ENCODE assay signal across 1 cellular context in the genomic region with DNA sequence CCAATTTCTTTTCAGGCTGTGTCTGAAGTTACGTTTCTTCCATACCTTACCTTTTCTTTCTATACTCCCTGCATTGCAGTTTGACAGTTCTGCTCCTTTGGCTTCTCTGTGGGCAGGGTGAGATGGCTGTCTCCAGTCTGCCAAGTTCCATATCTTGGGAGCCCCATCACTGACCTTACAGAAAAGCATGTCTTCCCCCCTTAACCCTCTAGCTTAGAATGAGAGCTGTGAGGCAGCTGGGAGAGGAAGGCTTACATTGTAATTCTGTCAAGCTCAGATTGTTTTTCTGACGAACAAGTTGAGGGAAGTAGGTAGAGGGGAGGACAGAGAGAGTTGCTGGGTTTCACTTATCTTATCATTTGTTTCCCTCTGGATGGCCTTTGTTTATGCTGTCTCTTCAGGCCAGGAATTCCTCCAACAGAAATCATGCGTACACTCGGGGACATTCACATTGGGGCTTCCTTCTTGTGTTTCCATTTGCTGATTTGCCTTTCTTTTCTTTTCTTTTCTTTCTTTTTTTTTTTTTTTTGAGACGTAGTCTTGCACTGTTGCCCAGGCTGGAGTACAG.
A peak's percentile ranks its signal among the peaks of the same experiment; 100 is the strongest.
TF ChIP-seq lines count a peak whose summit lies in the region.

No MANE protein-coding gene starts in this region.

TF ChIP-seq in K562, 482 proteins besides CTCF, POLR2A, EP300 and RAD21 (continued from another document and continues in another):
- TF ChIP-seq FUS (optimal IDR thresholded peaks at IDR 0.05; ENCODE audit: low read depth, low read length): no peak
- no peak for TF ChIP-seq ZZZ3 (IDR thresholded peaks at IDR 0.05)
- TF ChIP-seq, protein P1, sequence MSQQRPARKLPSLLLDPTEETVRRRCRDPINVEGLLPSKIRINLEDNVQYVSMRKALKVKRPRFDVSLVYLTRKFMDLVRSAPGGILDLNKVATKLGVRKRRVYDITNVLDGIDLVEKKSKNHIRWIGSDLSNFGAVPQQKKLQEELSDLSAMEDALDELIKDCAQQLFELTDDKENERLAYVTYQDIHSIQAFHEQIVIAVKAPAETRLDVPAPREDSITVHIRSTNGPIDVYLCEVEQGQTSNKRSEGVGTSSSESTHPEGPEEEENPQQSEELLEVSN (IDR thresholded peaks at IDR 0.05; ENCODE audit: borderline replicate concordance in 1 of 2, extremely low read depth in 1 of 2, insufficient read depth in 1 of 2, insufficient read length in 1 of 2, low read depth in 1 of 2, low read length in 1 of 2, poor library complexity in 1 of 2, severe bottlenecking in 1 of 2): no peak
- TF ChIP-seq ZNF431 (CRISPR knock-in tag; IDR thresholded peaks at IDR 0.05): no peak
- no peak for TF ChIP-seq BMI1 (IDR thresholded peaks at IDR 0.05; ENCODE audit: low read length)
- TF ChIP-seq, protein P2, sequence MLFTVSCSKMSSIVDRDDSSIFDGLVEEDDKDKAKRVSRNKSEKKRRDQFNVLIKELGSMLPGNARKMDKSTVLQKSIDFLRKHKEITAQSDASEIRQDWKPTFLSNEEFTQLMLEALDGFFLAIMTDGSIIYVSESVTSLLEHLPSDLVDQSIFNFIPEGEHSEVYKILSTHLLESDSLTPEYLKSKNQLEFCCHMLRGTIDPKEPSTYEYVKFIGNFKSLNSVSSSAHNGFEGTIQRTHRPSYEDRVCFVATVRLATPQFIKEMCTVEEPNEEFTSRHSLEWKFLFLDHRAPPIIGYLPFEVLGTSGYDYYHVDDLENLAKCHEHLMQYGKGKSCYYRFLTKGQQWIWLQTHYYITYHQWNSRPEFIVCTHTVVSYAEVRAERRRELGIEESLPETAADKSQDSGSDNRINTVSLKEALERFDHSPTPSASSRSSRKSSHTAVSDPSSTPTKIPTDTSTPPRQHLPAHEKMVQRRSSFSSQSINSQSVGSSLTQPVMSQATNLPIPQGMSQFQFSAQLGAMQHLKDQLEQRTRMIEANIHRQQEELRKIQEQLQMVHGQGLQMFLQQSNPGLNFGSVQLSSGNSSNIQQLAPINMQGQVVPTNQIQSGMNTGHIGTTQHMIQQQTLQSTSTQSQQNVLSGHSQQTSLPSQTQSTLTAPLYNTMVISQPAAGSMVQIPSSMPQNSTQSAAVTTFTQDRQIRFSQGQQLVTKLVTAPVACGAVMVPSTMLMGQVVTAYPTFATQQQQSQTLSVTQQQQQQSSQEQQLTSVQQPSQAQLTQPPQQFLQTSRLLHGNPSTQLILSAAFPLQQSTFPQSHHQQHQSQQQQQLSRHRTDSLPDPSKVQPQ (CRISPR knock-in tag; IDR thresholded peaks at IDR 0.05; ENCODE audit: borderline replicate concordance): no peak
- no peak for TF ChIP-seq UBTF (IDR thresholded peaks at IDR 0.05; ENCODE audit: borderline replicate concordance in 1 of 2, low read depth in 2 of 2, low read length in 2 of 2)
- TF ChIP-seq NUFIP1 (IDR thresholded peaks at IDR 0.05; ENCODE audit: partially characterized antibody): no peak
- TF ChIP-seq ATF3 (IDR thresholded peaks at IDR 0.05): no peak
- TF ChIP-seq ATF3 (CRISPR knock-in tag; conservative IDR thresholded peaks at IDR 0.05): no peak
- peak; percentile 49; the same call in 1 of the 2 replicates for TF ChIP-seq DPF2 (IDR thresholded peaks at IDR 0.05)
- no peak for TF ChIP-seq ELF2 (CRISPR knock-in tag; IDR thresholded peaks at IDR 0.05)
- TF ChIP-seq NCOR1 (IDR thresholded peaks at IDR 0.05): peak; percentile 21; the same call in 1 of the 2 replicates
- no peak for TF ChIP-seq FOXA1 (IDR thresholded peaks at IDR 0.05; ENCODE audit: borderline replicate concordance)
- no peak for TF ChIP-seq HDAC8 (tag; IDR thresholded peaks at IDR 0.05)
- TF ChIP-seq AFF1 (IDR thresholded peaks at IDR 0.05; ENCODE audit: low read depth in 1 of 2, partially characterized antibody in 2 of 2): no peak
- no peak for TF ChIP-seq IRF2 (CRISPR knock-in tag; IDR thresholded peaks at IDR 0.05)
- TF ChIP-seq SOX6 (IDR thresholded peaks at IDR 0.05): peak; percentile 74
- 0 out of 4 replicates have a peak, but pooled peaks of 1 of the 2 experiments have one; percentile 43 for TF ChIP-seq FOXK2 (conservative IDR thresholded peaks at IDR 0.05 in 1 of 2, IDR thresholded peaks at IDR 0.05 in 1 of 2; ENCODE audit: low read depth in 2 of 2)
- no peak for TF ChIP-seq GTF2F1 (IDR thresholded peaks at IDR 0.05; ENCODE audit: low read depth, low read length)
- TF ChIP-seq, protein P3, sequence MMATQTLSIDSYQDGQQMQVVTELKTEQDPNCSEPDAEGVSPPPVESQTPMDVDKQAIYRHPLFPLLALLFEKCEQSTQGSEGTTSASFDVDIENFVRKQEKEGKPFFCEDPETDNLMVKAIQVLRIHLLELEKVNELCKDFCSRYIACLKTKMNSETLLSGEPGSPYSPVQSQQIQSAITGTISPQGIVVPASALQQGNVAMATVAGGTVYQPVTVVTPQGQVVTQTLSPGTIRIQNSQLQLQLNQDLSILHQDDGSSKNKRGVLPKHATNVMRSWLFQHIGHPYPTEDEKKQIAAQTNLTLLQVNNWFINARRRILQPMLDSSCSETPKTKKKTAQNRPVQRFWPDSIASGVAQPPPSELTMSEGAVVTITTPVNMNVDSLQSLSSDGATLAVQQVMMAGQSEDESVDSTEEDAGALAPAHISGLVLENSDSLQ (IDR thresholded peaks at IDR 0.05): peak; percentile 13; the same call in 1 of the 2 replicates
- no peak for TF ChIP-seq NBN (IDR thresholded peaks at IDR 0.05; ENCODE audit: low read depth)
- TF ChIP-seq MEIS2 (IDR thresholded peaks at IDR 0.05; ENCODE audit: partially characterized antibody): peak; percentile 19
- TF ChIP-seq JUN (IDR thresholded peaks at IDR 0.05; ENCODE audit: borderline replicate concordance, low read depth, low read length): no peak
- TF ChIP-seq JUN (CRISPR knock-in tag; IDR thresholded peaks at IDR 0.05; ENCODE audit: borderline replicate concordance): no peak
- TF ChIP-seq, protein P4, sequence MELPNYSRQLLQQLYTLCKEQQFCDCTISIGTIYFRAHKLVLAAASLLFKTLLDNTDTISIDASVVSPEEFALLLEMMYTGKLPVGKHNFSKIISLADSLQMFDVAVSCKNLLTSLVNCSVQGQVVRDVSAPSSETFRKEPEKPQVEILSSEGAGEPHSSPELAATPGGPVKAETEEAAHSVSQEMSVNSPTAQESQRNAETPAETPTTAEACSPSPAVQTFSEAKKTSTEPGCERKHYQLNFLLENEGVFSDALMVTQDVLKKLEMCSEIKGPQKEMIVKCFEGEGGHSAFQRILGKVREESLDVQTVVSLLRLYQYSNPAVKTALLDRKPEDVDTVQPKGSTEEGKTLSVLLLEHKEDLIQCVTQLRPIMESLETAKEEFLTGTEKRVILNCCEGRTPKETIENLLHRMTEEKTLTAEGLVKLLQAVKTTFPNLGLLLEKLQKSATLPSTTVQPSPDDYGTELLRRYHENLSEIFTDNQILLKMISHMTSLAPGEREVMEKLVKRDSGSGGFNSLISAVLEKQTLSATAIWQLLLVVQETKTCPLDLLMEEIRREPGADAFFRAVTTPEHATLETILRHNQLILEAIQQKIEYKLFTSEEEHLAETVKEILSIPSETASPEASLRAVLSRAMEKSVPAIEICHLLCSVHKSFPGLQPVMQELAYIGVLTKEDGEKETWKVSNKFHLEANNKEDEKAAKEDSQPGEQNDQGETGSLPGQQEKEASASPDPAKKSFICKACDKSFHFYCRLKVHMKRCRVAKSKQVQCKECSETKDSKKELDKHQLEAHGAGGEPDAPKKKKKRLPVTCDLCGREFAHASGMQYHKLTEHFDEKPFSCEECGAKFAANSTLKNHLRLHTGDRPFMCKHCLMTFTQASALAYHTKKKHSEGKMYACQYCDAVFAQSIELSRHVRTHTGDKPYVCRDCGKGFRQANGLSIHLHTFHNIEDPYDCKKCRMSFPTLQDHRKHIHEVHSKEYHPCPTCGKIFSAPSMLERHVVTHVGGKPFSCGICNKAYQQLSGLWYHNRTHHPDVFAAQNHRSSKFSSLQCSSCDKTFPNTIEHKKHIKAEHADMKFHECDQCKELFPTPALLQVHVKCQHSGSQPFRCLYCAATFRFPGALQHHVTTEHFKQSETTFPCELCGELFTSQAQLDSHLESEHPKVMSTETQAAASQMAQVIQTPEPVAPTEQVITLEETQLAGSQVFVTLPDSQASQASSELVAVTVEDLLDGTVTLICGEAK (IDR thresholded peaks at IDR 0.05): no peak
- TF ChIP-seq, protein P4 (CRISPR knock-in tag; IDR thresholded peaks at IDR 0.05): no peak
- TF ChIP-seq RUNX1 (IDR thresholded peaks at IDR 0.05; ENCODE audit: low read depth): no peak
- peak; percentile 54 for TF ChIP-seq ARID1B (IDR thresholded peaks at IDR 0.05)
- TF ChIP-seq TCF3 (CRISPR knock-in tag; IDR thresholded peaks at IDR 0.05): peak; percentile 68
- TF ChIP-seq ETS2 (tag; IDR thresholded peaks at IDR 0.05; ENCODE audit: borderline replicate concordance, poor library complexity, severe bottlenecking): no peak
